1 cellular context compared by ENCODE assay signal in genomic region chr7:139231513-139232376, GRCh38.
TF ChIP-seq lines count a peak whose summit lies in the region.

No MANE protein-coding gene starts in this region.

TF ChIP-seq in GM23338, 12 proteins besides CTCF, POLR2A, EP300 and RAD21:
- TF ChIP-seq ZNF462 (CRISPR knock-in tag; IDR thresholded peaks at IDR 0.05) (no peak), JUNB (IDR thresholded peaks at IDR 0.05; ENCODE audit: unreplicated experiment) (no peak), POLR2AphosphoS5 (IDR thresholded peaks at IDR 0.05; ENCODE audit: low read depth) (no peak; the same call in 1 of the 2 replicates), CREB1 (CRISPR knock-in tag; IDR thresholded peaks at IDR 0.05; ENCODE audit: low read depth) (no peak), ZNF331 (CRISPR knock-in tag; IDR thresholded peaks at IDR 0.05; ENCODE audit: low read depth) (no peak), NANOG (IDR thresholded peaks at IDR 0.05; ENCODE audit: borderline replicate concordance) (no peak), STAT1 (IDR thresholded peaks at IDR 0.05; ENCODE audit: unreplicated experiment) (no peak)
- TF ChIP-seq, protein P1, sequence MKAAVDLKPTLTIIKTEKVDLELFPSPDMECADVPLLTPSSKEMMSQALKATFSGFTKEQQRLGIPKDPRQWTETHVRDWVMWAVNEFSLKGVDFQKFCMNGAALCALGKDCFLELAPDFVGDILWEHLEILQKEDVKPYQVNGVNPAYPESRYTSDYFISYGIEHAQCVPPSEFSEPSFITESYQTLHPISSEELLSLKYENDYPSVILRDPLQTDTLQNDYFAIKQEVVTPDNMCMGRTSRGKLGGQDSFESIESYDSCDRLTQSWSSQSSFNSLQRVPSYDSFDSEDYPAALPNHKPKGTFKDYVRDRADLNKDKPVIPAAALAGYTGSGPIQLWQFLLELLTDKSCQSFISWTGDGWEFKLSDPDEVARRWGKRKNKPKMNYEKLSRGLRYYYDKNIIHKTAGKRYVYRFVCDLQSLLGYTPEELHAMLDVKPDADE (IDR thresholded peaks at IDR 0.05), result no peak
TF ChIP-seq in GM23338: peak in this region for 0.
